ENCODE assay signal across 1 cellular context in genomic region chr1:151347523-151348246, GRCh38.
A peak's percentile ranks its signal among the peaks of the same experiment; 100 is the strongest.
TF ChIP-seq lines count a peak whose summit lies in the region.

No MANE protein-coding gene starts in this region.

TF ChIP-seq in K562, 482 proteins besides CTCF, POLR2A, EP300 and RAD21:
- TF ChIP-seq HINFP (tag; conservative IDR thresholded peaks at IDR 0.05; ENCODE audit: low read depth) = no peak
- no peak for TF ChIP-seq ZNF609 (CRISPR knock-in tag; IDR thresholded peaks at IDR 0.05; ENCODE audit: borderline replicate concordance)
- TF ChIP-seq PREB (CRISPR knock-in tag; IDR thresholded peaks at IDR 0.05) = no peak
- TF ChIP-seq SRSF7 (optimal IDR thresholded peaks at IDR 0.05; ENCODE audit: low read depth, low read length) = no peak
- no peak for TF ChIP-seq PRMT5 (CRISPR knock-in tag; IDR thresholded peaks at IDR 0.05)
- TF ChIP-seq, protein P1, sequence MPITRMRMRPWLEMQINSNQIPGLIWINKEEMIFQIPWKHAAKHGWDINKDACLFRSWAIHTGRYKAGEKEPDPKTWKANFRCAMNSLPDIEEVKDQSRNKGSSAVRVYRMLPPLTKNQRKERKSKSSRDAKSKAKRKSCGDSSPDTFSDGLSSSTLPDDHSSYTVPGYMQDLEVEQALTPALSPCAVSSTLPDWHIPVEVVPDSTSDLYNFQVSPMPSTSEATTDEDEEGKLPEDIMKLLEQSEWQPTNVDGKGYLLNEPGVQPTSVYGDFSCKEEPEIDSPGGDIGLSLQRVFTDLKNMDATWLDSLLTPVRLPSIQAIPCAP (CRISPR knock-in tag; IDR thresholded peaks at IDR 0.05; ENCODE audit: borderline replicate concordance) = no peak
- TF ChIP-seq ZFP91 (CRISPR knock-in tag; IDR thresholded peaks at IDR 0.05) = peak; percentile 88
- TF ChIP-seq PHB2 (IDR thresholded peaks at IDR 0.05; ENCODE audit: low read depth) = no peak
- TF ChIP-seq MCM2 (IDR thresholded peaks at IDR 0.05; ENCODE audit: low read depth) = no peak
- TF ChIP-seq L3MBTL2 (IDR thresholded peaks at IDR 0.05) = no peak
- TF ChIP-seq ZEB2 (IDR thresholded peaks at IDR 0.05) = no peak
- no peak for TF ChIP-seq MYC (IDR thresholded peaks at IDR 0.05; ENCODE audit: low read depth, low read length)
- no peak for TF ChIP-seq MYC (CRISPR knock-in tag; IDR thresholded peaks at IDR 0.05; ENCODE audit: borderline replicate concordance, low read depth)
- TF ChIP-seq ZBTB11 (CRISPR knock-in tag; IDR thresholded peaks at IDR 0.05) = 0 out of 6 replicates have a peak, but pooled peaks of 1 of the 3 experiments have one; percentile 6
- peak in 1 of 2 experiments; percentile 59; a peak in 2 of 3 replicates for TF ChIP-seq CBX3 (IDR thresholded peaks at IDR 0.05; ENCODE audit: borderline replicate concordance in 1 of 2, low read length in 2 of 2)
- TF ChIP-seq ZNF764 (CRISPR knock-in tag; IDR thresholded peaks at IDR 0.05; ENCODE audit: low read depth) = no peak
- TF ChIP-seq TEAD4 (IDR thresholded peaks at IDR 0.05; ENCODE audit: low read length) = no peak
- no peak for TF ChIP-seq TEAD4 (CRISPR knock-in tag; IDR thresholded peaks at IDR 0.05; ENCODE audit: borderline replicate concordance)
- no peak for TF ChIP-seq EP400 (IDR thresholded peaks at IDR 0.05)
- TF ChIP-seq ARID3A (IDR thresholded peaks at IDR 0.05; ENCODE audit: borderline replicate concordance, low read depth, low read length) = no peak
- TF ChIP-seq, protein P2, sequence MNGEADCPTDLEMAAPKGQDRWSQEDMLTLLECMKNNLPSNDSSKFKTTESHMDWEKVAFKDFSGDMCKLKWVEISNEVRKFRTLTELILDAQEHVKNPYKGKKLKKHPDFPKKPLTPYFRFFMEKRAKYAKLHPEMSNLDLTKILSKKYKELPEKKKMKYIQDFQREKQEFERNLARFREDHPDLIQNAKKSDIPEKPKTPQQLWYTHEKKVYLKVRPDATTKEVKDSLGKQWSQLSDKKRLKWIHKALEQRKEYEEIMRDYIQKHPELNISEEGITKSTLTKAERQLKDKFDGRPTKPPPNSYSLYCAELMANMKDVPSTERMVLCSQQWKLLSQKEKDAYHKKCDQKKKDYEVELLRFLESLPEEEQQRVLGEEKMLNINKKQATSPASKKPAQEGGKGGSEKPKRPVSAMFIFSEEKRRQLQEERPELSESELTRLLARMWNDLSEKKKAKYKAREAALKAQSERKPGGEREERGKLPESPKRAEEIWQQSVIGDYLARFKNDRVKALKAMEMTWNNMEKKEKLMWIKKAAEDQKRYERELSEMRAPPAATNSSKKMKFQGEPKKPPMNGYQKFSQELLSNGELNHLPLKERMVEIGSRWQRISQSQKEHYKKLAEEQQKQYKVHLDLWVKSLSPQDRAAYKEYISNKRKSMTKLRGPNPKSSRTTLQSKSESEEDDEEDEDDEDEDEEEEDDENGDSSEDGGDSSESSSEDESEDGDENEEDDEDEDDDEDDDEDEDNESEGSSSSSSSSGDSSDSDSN (IDR thresholded peaks at IDR 0.05; ENCODE audit: borderline replicate concordance in 1 of 2, low read depth in 2 of 2, low read length in 2 of 2) = 0 out of 4 replicates have a peak, but pooled peaks of 1 of the 2 experiments have one; percentile 0
- TF ChIP-seq C11orf30 (IDR thresholded peaks at IDR 0.05; ENCODE audit: low read depth) = no peak
- no peak for TF ChIP-seq MTA3 (IDR thresholded peaks at IDR 0.05; ENCODE audit: borderline replicate concordance)
- TF ChIP-seq CBFA2T2 (conservative IDR thresholded peaks at IDR 0.05) = no peak
- no peak for TF ChIP-seq KDM4B (IDR thresholded peaks at IDR 0.05; ENCODE audit: borderline replicate concordance in 2 of 2, low read depth in 1 of 2)
- TF ChIP-seq, protein P3, sequence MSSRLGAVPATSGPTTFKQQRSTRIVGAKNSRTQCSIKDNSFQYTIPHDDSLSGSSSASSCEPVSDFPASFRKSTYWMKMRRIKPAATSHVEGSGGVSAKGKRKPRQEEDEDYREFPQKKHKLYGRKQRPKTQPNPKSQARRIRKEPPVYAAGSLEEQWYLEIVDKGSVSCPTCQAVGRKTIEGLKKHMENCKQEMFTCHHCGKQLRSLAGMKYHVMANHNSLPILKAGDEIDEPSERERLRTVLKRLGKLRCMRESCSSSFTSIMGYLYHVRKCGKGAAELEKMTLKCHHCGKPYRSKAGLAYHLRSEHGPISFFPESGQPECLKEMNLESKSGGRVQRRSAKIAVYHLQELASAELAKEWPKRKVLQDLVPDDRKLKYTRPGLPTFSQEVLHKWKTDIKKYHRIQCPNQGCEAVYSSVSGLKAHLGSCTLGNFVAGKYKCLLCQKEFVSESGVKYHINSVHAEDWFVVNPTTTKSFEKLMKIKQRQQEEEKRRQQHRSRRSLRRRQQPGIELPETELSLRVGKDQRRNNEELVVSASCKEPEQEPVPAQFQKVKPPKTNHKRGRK (tag; IDR thresholded peaks at IDR 0.05) = peak; percentile 33; the same call in 1 of the 2 replicates
- no peak for TF ChIP-seq NCOA2 (IDR thresholded peaks at IDR 0.05; ENCODE audit: partially characterized antibody in 2 of 2)
- 0 out of 2 replicates have a peak, but pooled peaks have one; percentile 17 for TF ChIP-seq ZNF143 (CRISPR knock-in tag; IDR thresholded peaks at IDR 0.05)
- no peak for TF ChIP-seq ZBTB8A (IDR thresholded peaks at IDR 0.05; ENCODE audit: partially characterized antibody)
- TF ChIP-seq NONO (IDR thresholded peaks at IDR 0.05; ENCODE audit: low read depth in 2 of 2, low read length in 1 of 2) = no peak
- TF ChIP-seq ZKSCAN1 (IDR thresholded peaks at IDR 0.05; ENCODE audit: low read depth, low read length) = no peak
- no peak for TF ChIP-seq NR2C2 (CRISPR knock-in tag; IDR thresholded peaks at IDR 0.05)
- peak; percentile 29; the same call in 1 of the 2 replicates for TF ChIP-seq NR2C2 (tag; IDR thresholded peaks at IDR 0.05)
- peak; percentile 49; the same call in 1 of the 2 replicates for TF ChIP-seq ETV1 (tag; conservative IDR thresholded peaks at IDR 0.05; ENCODE audit: low read depth)
